In the genomic region with DNA sequence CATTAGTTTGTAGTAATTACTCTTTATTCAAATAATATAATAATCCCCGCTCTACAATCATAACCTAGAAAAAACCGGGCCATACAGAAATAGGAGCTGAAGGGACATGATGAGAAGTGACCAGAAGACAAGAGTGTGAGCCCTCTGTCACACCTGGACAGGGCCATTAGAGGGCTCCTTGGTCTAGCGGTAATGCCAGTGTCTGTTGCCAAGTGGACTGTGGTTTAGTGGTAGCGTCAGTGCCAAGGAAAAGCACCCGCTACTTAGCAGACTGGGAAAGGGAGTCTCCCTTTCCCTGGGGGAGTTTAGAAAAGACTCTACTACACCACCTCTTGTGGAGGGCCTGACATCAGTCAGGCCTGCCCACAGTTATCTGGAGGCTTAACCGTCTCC, we compare ENCODE assay signal across 31 cellular contexts. TPM values are rescaled to one million over a fixed set of nuclear protein-coding genes. Genes with fewer than 3 reads are reported as not detected.
"Had no signal": no experiment of that assay in that cellular context is flagged by ENCODE, and none has a peak within 500 bp of the region (broad histone marks: within the 10 kb centered on the region; RNA-seq: fewer than 3 reads in every experiment).

No MANE protein-coding gene starts in this region.

- ATAC-seq: left colon; left lung; lower lobe of right lung; natural killer cell; psoas muscle; stimulated activated memory B cell treated with anti-CD40 and anti-IgM and Interleukin-4, amounts not matched to agents 10 μg/mL and 1 μg/mL and 100 μg/mL, for 72 hours; stimulated activated naive CD8-positive, alpha-beta T cell treated with anti-CD3 and anti-CD28 coated beads, Interleukin-15, amount 100 ng/mL, for 72 hours had no signal

- H3K9me3 ChIP-seq: right lobe of liver, thyroid gland had no signal

- H3K27ac ChIP-seq: left lung, lower lobe of right lung, neural progenitor cell, neutrophil, parathyroid adenoma, psoas muscle, right atrium auricular region, right lobe of liver, thyroid gland, transverse colon, upper lobe of left lung, vagina had no signal

- H3K36me3 ChIP-seq: left lung, lower lobe of right lung, neural progenitor cell, neutrophil, right atrium auricular region, right lobe of liver, thyroid gland, transverse colon, upper lobe of left lung, vagina had no signal

- H3K27me3 ChIP-seq: left lung, neural progenitor cell, neutrophil, right atrium auricular region, right lobe of liver, thyroid gland, transverse colon, upper lobe of left lung, vagina had no signal

- DNase-seq: hypothalamus; immature natural killer cell; kidney; left colon; left lung; lower lobe of right lung; mammary epithelial cell; mesenchymal stem cell; naive B cell; natural killer cell; nephron progenitor cell; occipital lobe; psoas muscle; right lobe of liver; stimulated activated CD4-positive, alpha-beta T cell treated with anti-CD3 and anti-CD28 coated beads, Interleukin-1b, Interleukin-23, amount 100 ng/mL, for 48 hours; stimulated activated CD4-positive, alpha-beta T cell treated with anti-CD3 and anti-CD28 coated beads, Interleukin-2, amount 100 ng/mL, for 48 hours; stimulated activated CD4-positive, alpha-beta T cell treated with anti-CD3 and anti-CD28 coated beads, Interleukin-4, amount 100 ng/mL, for 4 hours; stimulated activated CD8-positive, alpha-beta memory T cell treated with anti-CD3 and anti-CD28 coated beads, Interleukin-4, amount 100 ng/mL, for 48 hours; stimulated activated naive CD4-positive, alpha-beta T cell treated with Interleukin-2 at 50 U/mL for 16 hours; stimulated activated naive CD8-positive, alpha-beta T cell treated with anti-CD3 and anti-CD28 coated beads, Interleukin-15, amount 100 ng/mL, for 72 hours; thyroid gland; transverse colon; upper lobe of left lung had no signal

- H3K4me1 ChIP-seq: left lung, lower lobe of right lung, neural progenitor cell, parathyroid adenoma, psoas muscle, right atrium auricular region, right lobe of liver, thyroid gland, transverse colon, upper lobe of left lung, vagina had no signal

- H3K4me3 ChIP-seq: left lung, lower lobe of right lung, neural progenitor cell, psoas muscle, right atrium auricular region, right lobe of liver, smooth muscle cell, thyroid gland, transverse colon, upper lobe of left lung, vagina had no signal

RNA-seq across cellular contexts. Expression of gene PCBP3, which starts 19.1 kb away (rescaled TPM):
- total RNA-seq: skeletal muscle tissue had no signal
